ENCODE assay signal across 24 cellular contexts in genomic region chr6:39908838-39909583, GRCh38.
"Had no signal": no experiment of that assay in that cellular context is flagged by ENCODE, and none has a peak within 500 bp of the region (broad histone marks: within the 10 kb centered on the region; RNA-seq: fewer than 3 reads in every experiment).

No MANE protein-coding gene starts in this region.

- ATAC-seq: SK-N-SH treated with all-trans-retinoic acid at 6 μM for 48 hours had no signal

- H3K27me3 ChIP-seq: MG63, SJCRH30 had no signal

- H3K36me3 ChIP-seq: MG63, SJCRH30 had no signal

- H3K27ac ChIP-seq: HL-60, SJCRH30 had no signal

- H3K4me1 ChIP-seq: SJCRH30 had no signal

- H3K4me3 ChIP-seq: MG63, SJCRH30 had no signal

- FAIRE-seq: RCC 7860 had no signal

- H3K9me3 ChIP-seq: MG63, SJCRH30 had no signal

- DNase-seq: IMR-90, Karpas-422, KG1, MG63, NCI-H1092, NCI-H1105 treated with DMSO at 0.1 percent for 48 hours, NCI-H1417 treated with DMSO at 0.1 percent for 48 hours, NCI-H146, NCI-H1694 treated with DMSO at 0.1 percent for 48 hours, NCI-H2029, NCI-H2081 treated with DMSO at 0.1 percent for 48 hours, NCI-H2171, NCI-H226, NCI-H446, NCI-H510A, NCI-H524 treated with DMSO at 0.1 percent for 48 hours, NCI-H69, NCI-H774, RPMI8226, SHP77 treated with DMSO at 0.1 percent for 48 hours, SJCRH30 had no signal
